ENCODE assay signal across 28 cellular contexts in the genomic region with DNA sequence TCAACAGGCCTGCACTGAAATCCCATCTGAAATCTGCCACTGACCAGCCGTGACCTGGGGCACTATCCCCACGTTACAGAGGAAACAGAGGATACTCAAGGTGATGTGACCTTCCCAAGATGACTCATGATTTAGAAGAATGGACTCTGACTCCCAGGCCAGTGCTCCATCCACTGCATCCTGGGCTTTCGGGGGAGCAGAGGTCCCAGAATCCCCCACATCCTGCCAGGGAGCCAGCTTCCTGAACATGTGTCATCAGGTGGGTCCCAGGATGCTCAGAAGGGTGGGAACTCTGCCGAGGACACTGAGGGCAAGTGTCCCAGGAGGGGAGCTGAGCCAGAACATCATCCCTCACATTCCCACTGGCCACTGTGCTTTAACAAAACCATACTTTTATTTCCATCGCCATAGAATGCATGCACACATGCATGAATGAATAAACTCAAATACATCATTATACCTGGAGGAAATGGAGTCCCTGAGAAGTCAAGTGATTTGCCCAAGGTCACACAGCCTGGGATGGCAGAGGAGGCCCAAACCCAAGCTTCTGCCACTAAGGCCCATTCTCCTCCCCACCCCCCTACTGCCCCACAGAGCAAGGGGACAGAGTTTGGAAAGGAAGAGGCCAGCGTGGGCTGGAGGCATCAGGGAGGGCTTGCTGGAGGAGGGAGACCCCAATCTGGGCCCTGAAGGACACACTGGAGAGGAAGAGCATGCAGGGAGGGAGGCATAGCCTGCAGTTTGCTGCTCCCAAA.
"Had no signal": no experiment of that assay in that cellular context is flagged by ENCODE, and none has a peak within 500 bp of the region (broad histone marks: within the 10 kb centered on the region; RNA-seq: fewer than 3 reads in every experiment).

No MANE protein-coding gene starts in this region.

- H3K36me3 ChIP-seq: brain microvascular endothelial cell, WERI-Rb-1 had no signal

- H3K9me3 Mint-ChIP-seq: activated B cell treated with CpG ODN at 0.5 μM for 24 hours; activated T-cell treated with anti-CD3 and anti-CD28 coated beads, Interleukin-2, amount 50 U/mL, for 4 hours; central memory CD8-positive, alpha-beta T cell; dendritic cell treated with granulocyte-macrophage colony-stimulating factor and Interleukin-4, amounts not matched to agents 40 ng/mL and 50 ng/mL, for 4 days; endodermal cell; T-helper 2 cell treated with Interferon-gamma antibody and Interleukin-4, amounts not matched to agents 5 μg/mL and 100 μg/mL, for 36 hours had no signal

- H3K27me3 ChIP-seq: brain microvascular endothelial cell had no signal

- ATAC-seq: activated CD4-positive, CD25-positive, alpha-beta regulatory T cell treated with anti-CD3 and anti-CD28 coated beads, Interleukin-2, amount 50 U/mL, for 24 hours; activated T-cell treated with anti-CD3 and anti-CD28 coated beads, Interleukin-2, amount 50 U/mL, for 4 hours; activated T-helper 17 cell treated with anti-CD3 and anti-CD28 coated beads, Interleukin-2, amount 50 U/mL, for 72 hours; esophagus mucosa; T-helper 17 cell had no signal

- H3K4me3 Mint-ChIP-seq: activated B cell treated with CpG ODN at 0.5 μM for 24 hours; activated naive CD8-positive, alpha-beta T cell; activated T-cell treated with anti-CD3 and anti-CD28 coated beads, Interleukin-2, amount 50 U/mL, for 4 hours; activated T-helper 17 cell treated with anti-CD3 and anti-CD28 coated beads, Interleukin-2, amount 50 U/mL, for 72 hours; central memory CD8-positive, alpha-beta T cell; dendritic cell treated with granulocyte-macrophage colony-stimulating factor and Interleukin-4, amounts not matched to agents 40 ng/mL and 50 ng/mL, for 4 days; endodermal cell; T-helper 17 cell; T-helper 2 cell treated with Interferon-gamma antibody and Interleukin-4, amounts not matched to agents 5 μg/mL and 100 μg/mL, for 36 hours had no signal

- H3K4me1 Mint-ChIP-seq: activated B cell treated with CpG ODN at 0.5 μM for 24 hours; activated T-helper 17 cell treated with anti-CD3 and anti-CD28 coated beads, Interleukin-2, amount 50 U/mL, for 72 hours; central memory CD8-positive, alpha-beta T cell had no signal

- H3K36me3 Mint-ChIP-seq: activated naive CD8-positive, alpha-beta T cell had no signal

- H3K4me3 ChIP-seq: coronary artery, dorsolateral prefrontal cortex had no signal

- H3K27ac ChIP-seq: brain microvascular endothelial cell, coronary artery, dorsolateral prefrontal cortex, WERI-Rb-1 had no signal

- DNase-seq: activated B cell treated with CpG ODN at 0.5 μM for 24 hours; activated CD4-positive, alpha-beta T cell treated with anti-CD3 and anti-CD28 coated beads for 48 hours; activated CD4-positive, alpha-beta T cell treated with anti-CD3 and anti-CD28 coated beads, Interleukin-2, amount 50 U/mL, for 1 hour; activated CD4-positive, alpha-beta T cell treated with anti-CD3 and anti-CD28 coated beads, Interleukin-2, amount 50 U/mL, for 48 hours; activated effector memory CD4-positive, alpha-beta T cell treated with Interleukin-2 at 50 U/mL for 16 hours; activated gamma-delta T cell treated with Interleukin-2 at 50 U/mL for 16 hours; activated naive CD4-positive, alpha-beta T cell treated with anti-CD3 and anti-CD28 coated beads, Interleukin-2, amount 50 U/mL, for 16 hours; activated naive CD4-positive, alpha-beta T cell treated with Interleukin-2 at 50 U/mL for 16 hours; activated T-cell treated with anti-CD3 and anti-CD28 coated beads, Interleukin-2, amount 50 U/mL, for 4 hours; amniotic stem cell; anterior cingulate cortex; brain microvascular endothelial cell; dorsolateral prefrontal cortex; effector memory CD4-positive, alpha-beta T cell; foreskin fibroblast; T-helper 1 cell; T-helper 17 cell; T1000; WERI-Rb-1 had no signal

- H3K27ac Mint-ChIP-seq: activated B cell treated with CpG ODN at 0.5 μM for 24 hours; activated naive CD8-positive, alpha-beta T cell; activated T-helper 17 cell treated with anti-CD3 and anti-CD28 coated beads, Interleukin-2, amount 50 U/mL, for 72 hours; dendritic cell treated with granulocyte-macrophage colony-stimulating factor and Interleukin-4, amounts not matched to agents 40 ng/mL and 50 ng/mL, for 4 days; endodermal cell; T-helper 17 cell; T-helper 2 cell treated with Interferon-gamma antibody and Interleukin-4, amounts not matched to agents 5 μg/mL and 100 μg/mL, for 36 hours had no signal
